ENCODE assay signal across 9 cellular contexts in genomic region chr22:46006379-46007002, GRCh38. TPM values are rescaled to one million over a fixed set of nuclear protein-coding genes. Genes with fewer than 3 reads are reported as not detected.
DNase-seq lines count a peak whose midpoint lies in the region; ATAC-seq and FAIRE-seq lines count a peak whose summit lies in the region.
"Had no signal": no experiment of that assay in that cellular context is flagged by ENCODE, and none has a peak within 500 bp of the region (broad histone marks: within the 10 kb centered on the region; RNA-seq: fewer than 3 reads in every experiment).

No MANE protein-coding gene starts in this region.

- H3K27ac ChIP-seq in SK-N-MC: peak overlapping the region; percentile 87; the same call in 1 of the 2 replicates

- DNase-seq in DMS114 treated with DMSO at 0.1 percent for 48 hours (lab: John Stamatoyannopoulos, UW; ENCODE audit: unreplicated experiment) (peak; percentile 11), Kasumi-1 (lab: John Stamatoyannopoulos, UW) (peak; percentile 64 to 72), SK-N-MC (ENCODE audit: low read depth, low spot score) (no peak), frontal cortex (ENCODE audit: low spot score in 2 of 2) (peak; percentile 91 to 96), occipital lobe (lab: John Stamatoyannopoulos, UW) (peak; percentile 84), stromal cell of bone marrow (ENCODE audit: low read depth) (peak; percentile 81)
- DNase-seq in activated naive CD4-positive, alpha-beta T cell treated with anti-CD3 and anti-CD28 coated beads for 36 hours: peak; percentile 91

- H3K4me1 Mint-ChIP-seq in activated naive CD4-positive, alpha-beta T cell treated with anti-CD3 and anti-CD28 coated beads for 36 hours (ENCODE audit: low read depth): peaks cover 9% of the 10 kb centered on the region

- no peak overlapping the region for H3K9ac ChIP-seq in SK-N-MC (ENCODE audit: insufficient read length)

- no peaks in the 10 kb centered on the region for H3K36me3 Mint-ChIP-seq in activated naive CD4-positive, alpha-beta T cell treated with anti-CD3 and anti-CD28 coated beads for 36 hours (ENCODE audit: low read depth)

- no peaks in the 10 kb centered on the region for H3K9me3 ChIP-seq in SK-N-MC (ENCODE audit: low read depth, low read length)

- intact Hi-C loops in activated naive CD4-positive, alpha-beta T cell treated with anti-CD3 and anti-CD28 coated beads for 36 hours (cut with micrococcal nuclease): loop anchor here (1.0 to 5.0 kb wide), 3 partner anchors 30 to 306 kb away; no protein-coding TSS in a partner anchor

- CTCF ChIA-PET in activated naive CD4-positive, alpha-beta T cell treated with anti-CD3 and anti-CD28 coated beads for 36 hours (lab: Charles Lee): interaction anchor here (0.5 to 10.3 kb wide), 32 partner anchors 9 to 1315 kb away, joined by 3 to 209 read pairs (median 5); no protein-coding TSS in a partner anchor

- H3K36me3 ChIP-seq in SK-N-MC (ENCODE audit: insufficient read depth, low read length): no peaks in the 10 kb centered on the region

- peaks cover 4% of the 10 kb centered on the region for H3K9me3 Mint-ChIP-seq in activated naive CD4-positive, alpha-beta T cell treated with anti-CD3 and anti-CD28 coated beads for 36 hours

- H3K27ac Mint-ChIP-seq in activated naive CD4-positive, alpha-beta T cell treated with anti-CD3 and anti-CD28 coated beads for 36 hours: no peak overlapping the region

- H3K27me3 Mint-ChIP-seq in activated naive CD4-positive, alpha-beta T cell treated with anti-CD3 and anti-CD28 coated beads for 36 hours (ENCODE audit: low read depth): no peaks in the 10 kb centered on the region

- H3K4me3 ChIP-seq in SK-N-MC: peak overlapping the region; percentile 23; the same call in 1 of the 2 replicates

- ATAC-seq in GM19397 (IDR thresholded peaks at IDR 0.05; ENCODE audit: unreplicated experiment): no peak

- FAIRE-seq in frontal cortex (lab: Jason Lieb, UNC): no peak
- FAIRE-seq: colon had no signal

- no peak overlapping the region for H3K4me3 Mint-ChIP-seq in activated naive CD4-positive, alpha-beta T cell treated with anti-CD3 and anti-CD28 coated beads for 36 hours

RNA-seq across cellular contexts. Expression of gene WNT7B, which starts 29.5 kb away (rescaled TPM):
- not detected for total RNA-seq in activated naive CD4-positive, alpha-beta T cell treated with anti-CD3 and anti-CD28 coated beads for 36 hours
- total RNA-seq in frontal cortex (1.2 TPM), occipital lobe (6.6 TPM)
